Comparison of ENCODE assay signal across 8 cellular contexts in the genomic region with DNA sequence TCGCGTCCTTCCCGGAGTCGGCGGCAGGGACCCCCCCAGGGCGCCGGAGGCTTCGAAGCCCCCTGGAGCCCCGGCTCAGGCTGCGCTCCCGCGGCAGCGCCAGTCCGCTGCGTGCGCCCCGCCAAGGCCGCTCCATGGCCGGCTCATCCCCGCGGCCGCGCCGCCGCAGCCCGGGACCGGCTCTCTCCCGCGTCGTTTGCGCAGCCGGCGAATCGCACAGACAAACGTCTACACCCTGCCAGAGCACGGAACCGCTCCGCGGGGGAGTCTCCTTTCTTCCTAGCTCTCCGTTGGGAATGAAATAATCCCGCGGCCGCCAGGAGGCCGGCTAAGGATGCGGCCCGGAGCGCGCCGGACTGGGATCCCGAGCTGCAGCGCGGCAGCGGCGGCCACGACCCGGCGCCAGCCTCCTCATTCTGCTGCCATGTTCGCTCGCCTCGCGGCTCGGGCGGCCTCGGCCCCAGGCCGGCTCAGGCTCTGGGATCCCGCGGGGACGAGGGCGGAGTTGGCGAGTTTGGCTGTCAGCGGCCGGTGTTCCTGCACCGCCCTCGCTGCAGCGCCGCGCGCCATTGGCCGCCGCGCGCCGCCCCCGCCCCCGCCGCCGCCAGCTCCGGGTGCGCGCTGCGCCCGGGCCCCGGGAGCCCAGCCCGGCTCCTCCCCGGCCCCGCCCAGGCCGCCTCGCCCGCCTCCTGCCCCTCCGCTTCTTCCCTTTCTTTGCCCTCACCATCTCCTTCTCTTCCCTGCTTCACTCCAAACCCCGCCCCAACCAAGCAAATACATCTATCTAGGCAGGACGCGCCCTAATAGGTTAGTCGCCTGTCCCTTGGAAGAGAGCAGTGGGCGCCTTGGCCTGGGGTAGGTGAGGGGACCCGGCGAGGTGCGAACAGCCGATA. TPM values are rescaled to one million over a fixed set of nuclear protein-coding genes. Genes with fewer than 3 reads are reported as not detected.
DNase-seq lines count a peak whose midpoint lies in the region; ATAC-seq lines count a peak whose summit lies in the region.

A gene with protein sequence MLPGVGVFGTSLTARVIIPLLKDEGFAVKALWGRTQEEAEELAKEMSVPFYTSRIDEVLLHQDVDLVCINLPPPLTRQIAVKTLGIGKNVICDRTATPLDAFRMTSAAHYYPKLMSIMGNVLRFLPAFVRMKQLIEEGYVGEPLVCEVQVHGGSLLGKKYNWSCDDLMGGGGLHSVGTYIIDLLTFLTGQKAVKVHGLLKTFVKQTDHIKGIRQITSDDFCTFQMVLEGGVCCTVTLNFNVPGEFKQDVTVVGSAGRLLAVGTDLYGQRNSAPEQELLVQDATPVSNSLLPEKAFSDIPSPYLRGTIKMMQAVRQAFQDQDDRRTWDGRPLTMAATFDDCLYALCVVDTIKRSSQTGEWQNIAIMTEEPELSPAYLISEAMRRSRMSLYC (minus strand): TSS at position 479 of the 893 bp plus-strand sequence. CDS start 710 bp downstream, outside the sequence.

- H3K4me1 ChIP-seq in CD4-positive, CD25-positive, alpha-beta regulatory T cell (ENCODE audit: control insufficient read depth, insufficient read depth, low read length, poor library complexity, severe bottlenecking), result peaks cover 23% of the 10 kb centered on the region
- H3K4me1 ChIP-seq in effector memory CD4-positive, alpha-beta T cell (ENCODE audit: control insufficient read depth, insufficient read depth, low read length, poor library complexity, severe bottlenecking), result peaks cover 8% of the 10 kb centered on the region

- peak within 1 kb of the TSS; percentile 65 for H3K4me3 ChIP-seq in CD4-positive, CD25-positive, alpha-beta regulatory T cell (ENCODE audit: low read depth, low read length)
- peak within 1 kb of the TSS; percentile 85 for H3K4me3 ChIP-seq in effector memory CD4-positive, alpha-beta T cell (ENCODE audit: insufficient read depth, low read depth, low read length, poor library complexity, severe bottlenecking)

- CTCF ChIA-PET in activated CD8-positive, alpha-beta T cell treated with anti-CD3 and anti-CD28 coated beads, Interleukin-2, amount 10 ng/mL, durations not matched to agents 7 days and 5 days (lab: Charles Lee), result interaction anchor here (1.0 to 2.2 kb wide), 6 partner anchors 27 to 176 kb away, joined by 3 to 14 read pairs (median 3); a partner anchor contains a TSS

- H3K9me3 ChIP-seq in CD4-positive, CD25-positive, alpha-beta regulatory T cell (ENCODE audit: control insufficient read depth in 2 of 2, low read length in 2 of 2), result no peaks in the 10 kb centered on the region
- no peaks in the 10 kb centered on the region for H3K9me3 ChIP-seq in effector memory CD4-positive, alpha-beta T cell (ENCODE audit: control insufficient read depth, low read length)

- H3K27ac Mint-ChIP-seq in CD4-positive, CD25-positive, alpha-beta regulatory T cell, result peak within 1 kb of the TSS in 1 of 3 donors; percentile 11
- peak within 1 kb of the TSS; percentile 80 for H3K27ac Mint-ChIP-seq in activated CD8-positive, alpha-beta T cell treated with anti-CD3 and anti-CD28 coated beads, Interleukin-2, amount 10 ng/mL, durations not matched to agents 7 days and 5 days

- peaks cover 5 to 36% (median 19%) of the 10 kb centered on the region in 4 donors for H3K4me1 Mint-ChIP-seq in CD4-positive, CD25-positive, alpha-beta regulatory T cell
- peaks cover 49% of the 10 kb centered on the region for H3K4me1 Mint-ChIP-seq in activated CD8-positive, alpha-beta T cell treated with anti-CD3 and anti-CD28 coated beads, Interleukin-2, amount 10 ng/mL, durations not matched to agents 7 days and 5 days (ENCODE audit: low read depth)

- H3K36me3 Mint-ChIP-seq in CD4-positive, CD25-positive, alpha-beta regulatory T cell, result no peaks in the 10 kb centered on the region
- peaks cover 5% of the 10 kb centered on the region for H3K36me3 Mint-ChIP-seq in activated CD8-positive, alpha-beta T cell treated with anti-CD3 and anti-CD28 coated beads, Interleukin-2, amount 10 ng/mL, durations not matched to agents 7 days and 5 days (ENCODE audit: low read depth)

- H3K36me3 ChIP-seq in CD4-positive, CD25-positive, alpha-beta regulatory T cell (ENCODE audit: control insufficient read depth, insufficient read depth, low read length), result no peaks in the 10 kb centered on the region
- no peaks in the 10 kb centered on the region for H3K36me3 ChIP-seq in effector memory CD4-positive, alpha-beta T cell (ENCODE audit: control insufficient read depth, insufficient read depth, low read length)

- H3K4me3 Mint-ChIP-seq in CD4-positive, CD25-positive, alpha-beta regulatory T cell, result peak within 1 kb of the TSS; percentile 84 to 93 (median 90)
- H3K4me3 Mint-ChIP-seq in activated CD8-positive, alpha-beta T cell treated with anti-CD3 and anti-CD28 coated beads, Interleukin-2, amount 10 ng/mL, durations not matched to agents 7 days and 5 days, result peak within 1 kb of the TSS; percentile 84

- H3K27me3 Mint-ChIP-seq in CD4-positive, CD25-positive, alpha-beta regulatory T cell, result peaks cover 36% of the 10 kb centered on the region
- H3K27me3 Mint-ChIP-seq in activated CD8-positive, alpha-beta T cell treated with anti-CD3 and anti-CD28 coated beads, Interleukin-2, amount 10 ng/mL, durations not matched to agents 7 days and 5 days (ENCODE audit: low read depth), result peaks cover 12% of the 10 kb centered on the region

- H3K27ac ChIP-seq in CD4-positive, CD25-positive, alpha-beta regulatory T cell (ENCODE audit: insufficient read depth, low read length, poor library complexity, severe bottlenecking), result no peak within 1 kb of the TSS
- H3K27ac ChIP-seq in effector memory CD4-positive, alpha-beta T cell (ENCODE audit: insufficient read depth, low read length, poor library complexity, severe bottlenecking), result peak within 1 kb of the TSS; percentile 32

- POLR2A ChIA-PET in activated CD8-positive, alpha-beta T cell treated with anti-CD3 and anti-CD28 coated beads, Interleukin-2, amount 10 ng/mL, durations not matched to agents 7 days and 5 days (lab: Charles Lee), result interaction anchor here (0.5 to 1.1 kb wide), 8 partner anchors 8 to 194 kb away, joined by 3 to 4 read pairs (median 3); a partner anchor contains a TSS

- ATAC-seq in CD4-positive, CD25-positive, alpha-beta regulatory T cell (ENCODE audit: low read depth in 2 of 2), result peak; percentile 73 to 79
- ATAC-seq in GM19395 (IDR thresholded peaks at IDR 0.05; ENCODE audit: unreplicated experiment) (peak; percentile 75), HG03521 (IDR thresholded peaks at IDR 0.05; ENCODE audit: unreplicated experiment) (peak; percentile 79)
- peak; percentile 87 for ATAC-seq in activated CD8-positive, alpha-beta T cell treated with anti-CD3 and anti-CD28 coated beads, Interleukin-2, amount 10 ng/mL, durations not matched to agents 7 days and 5 days

- peak; percentile 39 to 72 (median 45) for DNase-seq in CD4-positive, CD25-positive, alpha-beta regulatory T cell
- peak; percentile 70 for DNase-seq in NCI-H774 (lab: John Stamatoyannopoulos, UW)
- peak; percentile 82 for DNase-seq in activated CD8-positive, alpha-beta T cell treated with anti-CD3 and anti-CD28 coated beads, Interleukin-2, amount 10 ng/mL, durations not matched to agents 7 days and 5 days
- peak; percentile 42 to 51 (median 49) for DNase-seq in effector memory CD4-positive, alpha-beta T cell
- DNase-seq in medulla oblongata (ENCODE audit: extremely low spot score), result peak; percentile 86
- peak; percentile 45 for DNase-seq in stimulated activated CD8-positive, alpha-beta memory T cell treated with anti-CD3 and anti-CD28 coated beads, Interleukin-12 subunit alpha, Interleukin-12 subunit beta, amount 100 ng/mL, for 24 hours (ENCODE audit: extremely low read depth)

- H3K27me3 ChIP-seq in CD4-positive, CD25-positive, alpha-beta regulatory T cell (ENCODE audit: control insufficient read depth, insufficient read depth, low read length), result peaks cover 23% of the 10 kb centered on the region
- no peaks in the 10 kb centered on the region for H3K27me3 ChIP-seq in effector memory CD4-positive, alpha-beta T cell (replicated peaks; ENCODE audit: control insufficient read depth, insufficient read depth, low read length, poor library complexity, severe bottlenecking)

- H3K9me3 Mint-ChIP-seq in CD4-positive, CD25-positive, alpha-beta regulatory T cell, result peaks cover 0 to 3% (median 0%) of the 10 kb centered on the region in 7 donors
- H3K9me3 Mint-ChIP-seq in activated CD8-positive, alpha-beta T cell treated with anti-CD3 and anti-CD28 coated beads, Interleukin-2, amount 10 ng/mL, durations not matched to agents 7 days and 5 days (ENCODE audit: insufficient read depth), result no peaks in the 10 kb centered on the region

RNA-seq across cellular contexts. Expression of the gene that starts here (rescaled TPM):
- 1.8 TPM for total RNA-seq in CD4-positive, CD25-positive, alpha-beta regulatory T cell
- polyA plus RNA-seq in CD4-positive, CD25-positive, alpha-beta regulatory T cell, result under 1 TPM; 0.06 to 0.37 (median 0.13) TPM
- 1 to 10 TPM; 8.0 to 8.7 TPM for total RNA-seq in activated CD8-positive, alpha-beta T cell treated with anti-CD3 and anti-CD28 coated beads, Interleukin-2, amount 10 ng/mL, durations not matched to agents 7 days and 5 days
